19 cellular contexts compared by ENCODE assay signal in the genomic region with DNA sequence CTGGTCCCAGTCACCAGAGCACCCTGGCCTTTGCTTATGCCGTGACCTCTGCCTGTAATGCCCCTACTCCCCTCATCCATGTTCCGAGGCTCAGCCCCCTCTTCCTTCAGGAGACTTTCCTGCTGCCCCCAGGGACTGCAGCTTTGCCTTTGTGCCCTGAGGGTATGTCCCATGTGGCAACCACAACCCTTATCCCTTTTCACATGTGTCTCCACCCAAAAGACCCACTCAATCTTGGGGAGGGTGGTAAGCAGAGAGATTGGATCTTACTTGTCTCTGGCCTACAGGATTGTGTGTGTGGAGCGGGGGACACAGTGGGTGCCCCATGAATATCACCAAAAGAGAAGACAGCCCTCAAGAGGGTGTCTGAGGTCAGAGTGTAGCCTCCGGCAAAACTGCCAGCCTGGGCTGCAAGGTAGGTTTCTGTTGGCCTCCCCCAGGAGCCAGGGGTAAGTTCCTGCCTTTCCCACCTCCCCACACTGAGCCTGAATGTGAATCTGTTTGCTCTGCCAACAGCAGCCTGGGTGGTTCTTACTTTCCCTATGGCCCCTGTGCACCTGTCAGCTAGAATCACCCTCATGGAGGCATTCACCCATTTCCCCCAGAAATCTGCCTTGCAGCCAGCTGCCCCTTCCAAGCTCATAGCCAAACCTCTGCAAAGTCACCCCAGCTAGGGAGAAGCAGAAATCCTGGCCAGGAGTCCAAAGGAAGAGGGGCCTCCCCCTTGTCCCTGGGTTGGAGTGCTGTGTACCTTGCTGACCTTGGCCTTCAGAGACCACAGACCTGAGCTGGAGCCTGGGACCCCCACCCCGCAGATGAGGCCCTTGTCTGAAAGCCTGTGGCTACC. TPM values are rescaled to one million over a fixed set of nuclear protein-coding genes. Genes with fewer than 3 reads are reported as not detected.
"Had no signal": no experiment of that assay in that cellular context is flagged by ENCODE, and none has a peak within 500 bp of the region (broad histone marks: within the 10 kb centered on the region; RNA-seq: fewer than 3 reads in every experiment).

No MANE protein-coding gene starts in this region.

- H3K4me3 ChIP-seq: ascending aorta, dorsolateral prefrontal cortex, esophagus muscularis mucosa, psoas muscle, testis had no signal

- H3K4me1 ChIP-seq: ascending aorta had no signal

- H3K27ac Mint-ChIP-seq: activated CD4-positive, alpha-beta memory T cell treated with anti-CD3 and anti-CD28 coated beads for 36 hours; stimulated activated naive CD8-positive, alpha-beta T cell treated with anti-CD3 and anti-CD28 coated beads, Interleukin-15, Interleukin-2, amounts not matched to agents 100 ng/mL and 50 ng/mL, for 24 hours had no signal

- H3K27me3 ChIP-seq: ascending aorta, dorsolateral prefrontal cortex, testis had no signal

- H3K9me3 ChIP-seq: ascending aorta, esophagus muscularis mucosa, psoas muscle, testis had no signal

- H3K27ac ChIP-seq: ascending aorta, dorsolateral prefrontal cortex, esophagus muscularis mucosa, psoas muscle, testis had no signal

- FAIRE-seq: bronchial epithelial cell, endometrium had no signal

- H3K27me3 Mint-ChIP-seq: stimulated activated naive CD8-positive, alpha-beta T cell treated with anti-CD3 and anti-CD28 coated beads, Interleukin-15, Interleukin-2, amounts not matched to agents 100 ng/mL and 50 ng/mL, for 24 hours had no signal

- H3K4me3 Mint-ChIP-seq: activated CD4-positive, alpha-beta memory T cell treated with anti-CD3 and anti-CD28 coated beads for 36 hours; stimulated activated naive CD8-positive, alpha-beta T cell treated with anti-CD3 and anti-CD28 coated beads, Interleukin-15, Interleukin-2, amounts not matched to agents 100 ng/mL and 50 ng/mL, for 24 hours had no signal

- H3K36me3 ChIP-seq: ascending aorta, esophagus muscularis mucosa had no signal

- H3K9me3 Mint-ChIP-seq: activated CD4-positive, alpha-beta memory T cell treated with anti-CD3 and anti-CD28 coated beads for 36 hours; stimulated activated naive CD8-positive, alpha-beta T cell treated with anti-CD3 and anti-CD28 coated beads, Interleukin-15, Interleukin-2, amounts not matched to agents 100 ng/mL and 50 ng/mL, for 24 hours had no signal

- ATAC-seq: left colon; naive thymus-derived CD4-positive, alpha-beta T cell; psoas muscle had no signal

- DNase-seq: activated CD4-positive, alpha-beta memory T cell treated with anti-CD3 and anti-CD28 coated beads for 36 hours; activated T-cell treated with anti-CD3 and anti-CD28 coated beads, Interleukin-2, amount 50 U/mL, for 48 hours; dorsolateral prefrontal cortex; glutamatergic neuron; left colon; mammary epithelial cell; naive thymus-derived CD4-positive, alpha-beta T cell; occipital lobe; psoas muscle; stimulated activated CD4-positive, alpha-beta T cell treated with anti-CD3 and anti-CD28 coated beads, Interleukin-4, amount 100 ng/mL, for 1 hour; stimulated activated CD8-positive, alpha-beta memory T cell treated with anti-CD3 and anti-CD28 coated beads, Interleukin-4, amount 100 ng/mL, for 48 hours; T-helper 9 cell; testis had no signal

RNA-seq across cellular contexts. Expression of gene ZNF385C, which starts 36.4 kb away (rescaled TPM):
- total RNA-seq: ascending aorta, fibroblast of villous mesenchyme had no signal
- polyA plus RNA-seq: naive thymus-derived CD4-positive, alpha-beta T cell had no signal
